16 cellular contexts compared by ENCODE assay signal in the genomic region with DNA sequence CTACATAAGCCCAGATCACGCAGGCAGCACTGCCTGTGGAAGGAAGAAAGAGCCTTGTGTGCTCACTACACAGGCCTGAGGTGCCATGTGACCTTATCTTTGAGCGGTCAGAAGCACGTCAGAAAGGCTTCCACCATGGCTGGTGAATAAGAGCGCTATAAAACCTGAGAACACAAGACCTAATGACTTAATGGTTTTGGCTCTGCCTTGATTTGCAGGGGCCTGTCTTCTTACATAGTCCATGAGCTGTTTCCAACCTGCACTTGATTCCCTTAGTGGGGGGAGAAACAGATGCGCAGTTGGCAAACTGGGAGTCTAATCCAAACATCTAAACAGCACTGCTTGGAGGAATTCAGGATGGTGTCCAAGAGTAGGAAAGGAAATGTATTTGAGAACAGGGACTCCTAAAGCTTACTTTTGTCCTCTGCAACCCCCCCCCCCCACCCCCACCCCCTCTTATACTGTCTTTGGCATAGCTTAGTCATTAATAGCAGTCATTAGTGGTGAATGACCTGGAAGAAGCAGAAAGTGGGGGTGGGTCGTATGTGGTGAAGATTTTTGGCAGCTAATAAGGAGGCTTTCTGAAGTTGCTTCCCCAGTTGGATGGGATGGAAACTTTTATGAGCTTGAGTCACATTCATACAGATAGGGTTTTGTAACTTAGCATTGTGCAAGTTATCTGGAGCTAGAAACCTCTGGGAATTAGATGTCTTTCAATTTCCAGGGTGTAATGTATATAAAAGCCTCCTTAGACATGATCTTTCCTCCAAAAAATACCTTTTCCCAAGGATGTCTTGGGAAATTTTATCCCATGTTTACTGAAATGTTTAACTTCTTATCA.
DNase-seq lines count a peak whose midpoint lies in the region; ATAC-seq and TF ChIP-seq lines count a peak whose summit lies in the region.
"Had no signal": no experiment of that assay in that cellular context is flagged by ENCODE, and none has a peak within 500 bp of the region (broad histone marks: within the 10 kb centered on the region; RNA-seq: fewer than 3 reads in every experiment).

No MANE protein-coding gene starts in this region.

- H2BK20ac ChIP-seq in H9 (ENCODE audit: low read depth, low read length, poor library complexity, severe bottlenecking), result no peak overlapping the region

- H4K8ac ChIP-seq in H9 (replicated peaks; ENCODE audit: insufficient read length, low read depth, low read length), result no peak overlapping the region

- no peak overlapping the region for H4K5ac ChIP-seq in H9 (ENCODE audit: insufficient read length, low read depth, low read length)

- no peak overlapping the region for H3K27ac Mint-ChIP-seq in H9
- H3K27ac Mint-ChIP-seq: activated B cell treated with CpG ODN at 0.5 μM for 24 hours had no signal

- WGBS in H9 (ENCODE audit: extremely low coverage, insufficient read length, low lambda C conversion rate), result no CpG with 5 or more reads among the region's 6 CpGs

- H3K36me3 ChIP-seq in RWPE2 (ENCODE audit: low read depth), result no peaks in the 10 kb centered on the region
- H3K36me3 ChIP-seq: right lobe of liver had no signal

- H3K27ac ChIP-seq in RWPE2 (ENCODE audit: poor library complexity, severe bottlenecking) (peak overlapping the region; percentile 88), H9 (ENCODE audit: insufficient read length, low read depth, low read length) (no peak overlapping the region)
- H3K27ac ChIP-seq: right lobe of liver had no signal

- no peak overlapping the region for H3K18ac ChIP-seq in H9 (ENCODE audit: insufficient read length, low read depth, low read length)

- H2BK12ac ChIP-seq in H9 (ENCODE audit: insufficient read length, low read depth, low read length), result no peak overlapping the region

- H2BK15ac ChIP-seq in H9 (ENCODE audit: low read depth, low read length), result no peak overlapping the region

- H3K36me3 Mint-ChIP-seq in H9 (ENCODE audit: insufficient read depth in 1 of 3, low read depth in 3 of 3), result no peaks in the 10 kb centered on the region

- no peaks in the 10 kb centered on the region for H3K23me2 ChIP-seq in H9 (ENCODE audit: insufficient read length, low read depth, low read length, poor library complexity, severe bottlenecking)

- no peaks in the 10 kb centered on the region for H3K27me3 Mint-ChIP-seq in H9 (ENCODE audit: low read depth)
- H3K27me3 Mint-ChIP-seq: activated B cell treated with CpG ODN at 0.5 μM for 24 hours had no signal

- H3K56ac ChIP-seq in H9 (ENCODE audit: insufficient read length, low read depth, low read length), result no peak overlapping the region

- ATAC-seq in RWPE2 (ENCODE audit: low read depth) (peak; percentile 82), GM18519 (IDR thresholded peaks at IDR 0.05; ENCODE audit: low FRiP score, unreplicated experiment) (no peak)
- ATAC-seq: Panc1 had no signal

- no peak overlapping the region for H2AK5ac ChIP-seq in H9 (ENCODE audit: insufficient read length, low read length)

- no peak overlapping the region for H3K23ac ChIP-seq in H9 (ENCODE audit: insufficient read length, low read depth, low read length)

- no peak overlapping the region for H2BK5ac ChIP-seq in H9 (ENCODE audit: insufficient read length, low read length)

- H3K4me1 ChIP-seq in RWPE2 (ENCODE audit: insufficient read depth, poor library complexity, severe bottlenecking), result peaks cover 23% of the 10 kb centered on the region
- H3K4me1 ChIP-seq in H9 (ENCODE audit: insufficient read depth, low read length), result no peaks in the 10 kb centered on the region; the same call in 1 of the 2 replicates
- H3K4me1 ChIP-seq: right lobe of liver had no signal

- POLR2A ChIA-PET in GM10248 (lab: Yijun Ruan, JAX), result no interaction called here

- no peak overlapping the region for H3T11ph ChIP-seq in H9 (ENCODE audit: low read length)

- H3K4me2 ChIP-seq in H9 (ENCODE audit: insufficient read depth, insufficient read length, low read length), result no peak overlapping the region

- CTCF ChIA-PET in GM10248 (lab: Yijun Ruan, JAX), result interaction anchor here (1.1 kb wide), 1 partner anchor 9 kb away, joined by 3 read pairs; no protein-coding TSS in a partner anchor

- H3K79me2 ChIP-seq in H9 (ENCODE audit: insufficient read depth, low read length), result no peaks in the 10 kb centered on the region

- H3K9me3 Mint-ChIP-seq in H9, result no peaks in the 10 kb centered on the region

- H3K4me3 Mint-ChIP-seq in H9, result no peak overlapping the region
- H3K4me3 Mint-ChIP-seq: activated B cell treated with CpG ODN at 0.5 μM for 24 hours had no signal

- H3K4me1 Mint-ChIP-seq in H9, result no peaks in the 10 kb centered on the region
- H3K4me1 Mint-ChIP-seq: activated B cell treated with CpG ODN at 0.5 μM for 24 hours had no signal

- H3K9ac ChIP-seq in H9 (ENCODE audit: extremely low read depth, insufficient read length, low read length), result no peak overlapping the region

- H3K14ac ChIP-seq in H9 (ENCODE audit: insufficient read depth, low read length), result no peak overlapping the region

- no peak overlapping the region for H4K91ac ChIP-seq in H9 (ENCODE audit: insufficient read length, low read depth, low read length)

- H2AFZ ChIP-seq in H9 (ENCODE audit: low read length), result no peak overlapping the region

- TF ChIP-seq CTCF in RWPE2 (IDR thresholded peaks at IDR 0.05; ENCODE audit: poor library complexity, severe bottlenecking) (peak; percentile 8), foreskin fibroblast (IDR thresholded peaks at IDR 0.05; ENCODE audit: low read depth, low read length) (no peak), H9 (conservative IDR thresholded peaks at IDR 0.05) (no peak), GM10248 (IDR thresholded peaks at IDR 0.05; ENCODE audit: control extremely low read depth, extremely low read depth, low read depth, missing control alignments) (no peak)

- no peak overlapping the region for H3K4ac ChIP-seq in H9 (ENCODE audit: low read depth, low read length)

- H3K9me3 ChIP-seq in RWPE2 (ENCODE audit: severe bottlenecking) (no peaks in the 10 kb centered on the region), H9 (ENCODE audit: control insufficient read depth, low read depth, low read length) (no peaks in the 10 kb centered on the region)
- H3K9me3 ChIP-seq: right lobe of liver had no signal

- DNase-seq in ELF-1 (ENCODE audit: low read depth, low spot score) (peak; percentile 24), RWPE2 (ENCODE audit: low spot score) (peak; percentile 66), foreskin fibroblast (peak; percentile 94 to 96), renal cortical epithelial cell (ENCODE audit: low read depth) (peak; percentile 89), H9 (no peak), NCI-H1048 (lab: John Stamatoyannopoulos, UW) (no peak), GM10248 (ENCODE audit: extremely low spot score) (no peak)
- DNase-seq: activated B cell treated with CpG ODN at 0.5 μM for 24 hours; activated effector memory CD4-positive, alpha-beta T cell treated with Interleukin-2 at 50 U/mL for 16 hours; DMS153; effector memory CD4-positive, alpha-beta T cell; NCI-H187; right lobe of liver; stimulated activated CD8-positive, alpha-beta memory T cell treated with anti-CD3 and anti-CD28 coated beads, Interleukin-4, amount 100 ng/mL, for 48 hours had no signal

- no peak overlapping the region for H2BK120ac ChIP-seq in H9 (ENCODE audit: low read depth, low read length, poor library complexity, severe bottlenecking)

- no peaks in the 10 kb centered on the region for H3K27me3 ChIP-seq in RWPE2 (ENCODE audit: insufficient read depth, poor library complexity, severe bottlenecking)
- no peaks in the 10 kb centered on the region for H3K27me3 ChIP-seq in H9 (ENCODE audit: insufficient read depth, low read length)
- H3K27me3 ChIP-seq: right lobe of liver had no signal

- H3K79me1 ChIP-seq in H9 (ENCODE audit: insufficient read depth, low read depth, low read length, poor library complexity, severe bottlenecking), result no peaks in the 10 kb centered on the region

- H4K20me1 ChIP-seq in H9 (ENCODE audit: control insufficient read depth, insufficient read depth, insufficient read length), result no peaks in the 10 kb centered on the region

- H3K4me3 ChIP-seq in RWPE2 (ENCODE audit: severe bottlenecking) (no peak overlapping the region), foreskin fibroblast (ENCODE audit: low read depth in 1 of 2, low read length in 2 of 2) (no peak overlapping the region)
- H3K4me3 ChIP-seq: right lobe of liver had no signal

Comparison
In these comparisons a context has a peak if more than half of its experiments do, and no peak if none do; other contexts are left out.
1. DNase-seq: peak in ELF-1 (single experiment), RWPE2 (single experiment), foreskin fibroblast (2 of 2) and renal cortical epithelial cell (single experiment); none in H9 (single experiment), NCI-H1048 (single experiment) and GM10248 (single experiment).